Comparison of ENCODE assay signal across 9 cellular contexts in genomic region chr10:63376560-63377304, GRCh38.
DNase-seq lines count a peak whose midpoint lies in the region; ATAC-seq and TF ChIP-seq lines count a peak whose summit lies in the region.
"Had no signal": no experiment of that assay in that cellular context is flagged by ENCODE, and none has a peak within 500 bp of the region (broad histone marks: within the 10 kb centered on the region; RNA-seq: fewer than 3 reads in every experiment).

No MANE protein-coding gene starts in this region.

- H3K9me3 ChIP-seq in PC-9 (ENCODE audit: insufficient read depth, low read depth): no peaks in the 10 kb centered on the region

- DNase-seq in GM13977 (ENCODE audit: low spot score) (peak; percentile 45), NB4 (ENCODE audit: low read depth) (peak; percentile 22), iris pigment epithelial cell (ENCODE audit: low read depth) (peak; percentile 86), left ventricle myocardium superior (no peak), PC-9 (no peak), NCI-H1930 (lab: John Stamatoyannopoulos, UW) (no peak), DMS53 (lab: John Stamatoyannopoulos, UW) (no peak)
- DNase-seq: nucleus accumbens had no signal

- no peak overlapping the region for H2AFZ ChIP-seq in PC-9

- H3F3A ChIP-seq in PC-9 (ENCODE audit: insufficient read depth, low read depth): peaks cover 4% of the 10 kb centered on the region; the same call in 1 of the 2 replicates

- H3K4me3 ChIP-seq in NB4 (ENCODE audit: low read depth, low read length) (no peak overlapping the region), PC-9 (no peak overlapping the region)

- intact Hi-C loops in left ventricle myocardium superior (cut with micrococcal nuclease) (no loop called here), PC-9 (cut with micrococcal nuclease; ENCODE audit: unreplicated experiment) (no loop called here)

- POLR2A ChIA-PET in PC-9 (lab: Charles Lee; ENCODE audit: unreplicated experiment): no interaction called here

- H4K20me1 ChIP-seq in PC-9 (ENCODE audit: insufficient read depth): peaks cover 2% of the 10 kb centered on the region; the same call in 1 of the 2 replicates

- no peak for TF ChIP-seq POLR2A in NB4 (IDR thresholded peaks at IDR 0.05; ENCODE audit: extremely low read depth, insufficient read length)

- no peaks in the 10 kb centered on the region for H3K27me3 ChIP-seq in PC-9 (ENCODE audit: insufficient read depth, low read depth)

- H3K4me1 ChIP-seq in PC-9 (replicated peaks; ENCODE audit: insufficient read depth): no peaks in the 10 kb centered on the region

- in situ Hi-C loops in GM13977 (cut with MboI; ENCODE audit: low pct_unique_long_range_greater_than_20kb, low sequenced_read_pairs, unreplicated experiment): no loop called here

- 0 out of 2 replicates have a peak, but pooled peaks cover 7% of the 10 kb centered on the region for H3K36me3 ChIP-seq in PC-9 (ENCODE audit: low read depth)

- H3K79me2 ChIP-seq in PC-9 (ENCODE audit: low read depth): 0 out of 2 replicates have a peak, but pooled peaks cover 4% of the 10 kb centered on the region

- H3K27ac ChIP-seq in PC-9: no peak overlapping the region

- CTCF ChIA-PET in PC-9 (lab: Charles Lee): no interaction called here

- no peaks in the 10 kb centered on the region for H3K9me2 ChIP-seq in PC-9 (ENCODE audit: insufficient read depth)

- ATAC-seq in HG02571 (IDR thresholded peaks at IDR 0.05; ENCODE audit: unreplicated experiment) (peak; percentile 91), left ventricle myocardium superior (no peak)

- no peak overlapping the region for H3K4me2 ChIP-seq in PC-9

- TF ChIP-seq CTCF in GM13977 (IDR thresholded peaks at IDR 0.05; ENCODE audit: extremely low read depth, insufficient read depth, missing control alignments) (no peak), NB4 (IDR thresholded peaks at IDR 0.05; ENCODE audit: low read depth, low read length) (no peak), PC-9 (conservative IDR thresholded peaks at IDR 0.05) (no peak)

- BruUV-seq in PC-9 (replicated peaks; lab: Mats Ljungman, UMichigan): no TSS peak

Comparison
In these comparisons a context has a peak if more than half of its experiments do, and no peak if none do; other contexts are left out.
1. DNase-seq: peak in GM13977 (single experiment), NB4 (single experiment) and iris pigment epithelial cell (single experiment); none in left ventricle myocardium superior (single experiment), PC-9 (0 of 2), NCI-H1930 (0 of 2) and DMS53 (single experiment).